In genomic region chr9:96418074-96418919, GRCh38 we compare ENCODE assay signal across 8 cellular contexts. TPM values are rescaled to one million over a fixed set of nuclear protein-coding genes. Genes with fewer than 3 reads are reported as not detected.
DNase-seq lines count a peak whose midpoint lies in the region; ATAC-seq, FAIRE-seq and TF ChIP-seq lines count a peak whose summit lies in the region.

Gene ZNF367, minus strand, starts transcription at chr9:96418370. Its CDS starts 338 bp downstream, at chr9:96418032.

- TF ChIP-seq POLR2A in esophagus muscularis mucosa (IDR thresholded peaks at IDR 0.05; ENCODE audit: low read depth) = no peak

- in situ Hi-C loops in GM23248 (cut with MboI) = no loop called here

- H3K27ac ChIP-seq in DOHH2 (ENCODE audit: low read depth, low read length) (peak within 1 kb of the TSS; percentile 99), GM23248 (peak within 1 kb of the TSS; percentile 94), Karpas-422 (ENCODE audit: low read length) (peak within 1 kb of the TSS; percentile 90), esophagus muscularis mucosa (replicated peaks in 1 of 4) (peak within 1 kb of the TSS; percentile 97 to 100 (median 100))

- H3K36me3 ChIP-seq in DOHH2 (ENCODE audit: control insufficient read depth, low read length) = peaks cover 47% of the 10 kb centered on the region
- H3K36me3 ChIP-seq in GM23248 (ENCODE audit: low read depth) = no peaks in the 10 kb centered on the region
- H3K36me3 ChIP-seq in Karpas-422 (ENCODE audit: insufficient read depth, low read length) = no peaks in the 10 kb centered on the region
- H3K36me3 ChIP-seq in esophagus muscularis mucosa = no peaks in the 10 kb centered on the region

- no peak for TF ChIP-seq EP300 in esophagus muscularis mucosa (IDR thresholded peaks at IDR 0.05)

- no peaks in the 10 kb centered on the region; the same call in 1 of the 2 replicates for H3K27me3 ChIP-seq in DOHH2 (ENCODE audit: control insufficient read depth, low read length)
- H3K27me3 ChIP-seq in GM23248 (replicated peaks; ENCODE audit: insufficient read depth) = no peaks in the 10 kb centered on the region
- no peaks in the 10 kb centered on the region for H3K27me3 ChIP-seq in Karpas-422 (ENCODE audit: low read length)
- no peaks in the 10 kb centered on the region for H3K27me3 ChIP-seq in esophagus muscularis mucosa

- H3K9me3 ChIP-seq in DOHH2 (ENCODE audit: control insufficient read depth, insufficient read depth, low read length) = no peaks in the 10 kb centered on the region
- no peaks in the 10 kb centered on the region for H3K9me3 ChIP-seq in GM23248 (ENCODE audit: low read depth)
- H3K9me3 ChIP-seq in Karpas-422 (ENCODE audit: low read length) = no peaks in the 10 kb centered on the region
- no peaks in the 10 kb centered on the region for H3K9me3 ChIP-seq in esophagus muscularis mucosa

- H3K4me3 ChIP-seq in DOHH2 (ENCODE audit: low read length) (peak within 1 kb of the TSS; percentile 98), GM23248 (peak within 1 kb of the TSS; percentile 85), Karpas-422 (ENCODE audit: low read length) (peak within 1 kb of the TSS; percentile 99), esophagus muscularis mucosa (peak within 1 kb of the TSS; percentile 78 to 96 (median 90))

- peak within 1 kb of the TSS; percentile 92 for H3K27ac Mint-ChIP-seq in activated T-cell treated with anti-CD3 and anti-CD28 coated beads, Interleukin-2, amount 50 U/mL, for 72 hours
- H3K27ac Mint-ChIP-seq in naive B cell = peak within 1 kb of the TSS; percentile 89 to 98 (median 96)
- H3K27ac Mint-ChIP-seq in stimulated activated effector memory CD8-positive, alpha-beta T cell treated with anti-CD3 and anti-CD28 coated beads, Interleukin-12 subunit alpha, Interleukin-12 subunit beta, amount 100 ng/mL, for 72 hours = peak within 1 kb of the TSS; percentile 93

- H3K4me1 ChIP-seq in DOHH2 (ENCODE audit: control insufficient read depth, low read length) = peaks cover 50% of the 10 kb centered on the region
- peaks cover 27% of the 10 kb centered on the region for H3K4me1 ChIP-seq in GM23248 (ENCODE audit: insufficient read depth)
- H3K4me1 ChIP-seq in Karpas-422 (ENCODE audit: low read length) = peaks cover 54% of the 10 kb centered on the region
- H3K4me1 ChIP-seq in esophagus muscularis mucosa = peaks cover 27 to 38% (median 30%) of the 10 kb centered on the region in 4 donors

- ATAC-seq in activated T-cell treated with anti-CD3 and anti-CD28 coated beads, Interleukin-2, amount 50 U/mL, for 72 hours (replicated peaks in 1 of 2) = peak; percentile 81 to 83
- ATAC-seq in naive B cell (ENCODE audit: low read depth in 2 of 2) = peak; percentile 64 to 65
- ATAC-seq in stimulated activated effector memory CD8-positive, alpha-beta T cell treated with anti-CD3 and anti-CD28 coated beads, Interleukin-12 subunit alpha, Interleukin-12 subunit beta, amount 100 ng/mL, for 72 hours = peak; percentile 86

- H3K9me2 ChIP-seq in DOHH2 (replicated peaks; ENCODE audit: control insufficient read depth, low read length) (no peaks in the 10 kb centered on the region), GM23248 (ENCODE audit: insufficient read depth) (no peaks in the 10 kb centered on the region), Karpas-422 (replicated peaks; ENCODE audit: insufficient read depth, low read length) (no peaks in the 10 kb centered on the region)

- 1 to 2% methylated on average over 38 to 77 of the region's 100 CpGs for WGBS in GM23248 (ENCODE audit: low coverage in 1 of 2, low lambda C conversion rate in 2 of 2, missing lambda C conversion rate in 2 of 2), 2 experiments
- no CpG with 5 or more reads among the region's 100 CpGs for WGBS in esophagus muscularis mucosa

- H4K20me1 ChIP-seq in DOHH2 (ENCODE audit: control insufficient read depth, insufficient read depth, low read depth, low read length) (peaks cover 27% of the 10 kb centered on the region), GM23248 (ENCODE audit: insufficient read depth) (no peaks in the 10 kb centered on the region), Karpas-422 (ENCODE audit: insufficient read depth, low read depth, low read length) (peaks cover 7% of the 10 kb centered on the region; the same call in 1 of the 2 replicates)

- peak; percentile 27 for FAIRE-seq in RCC 7860 (lab: Jason Lieb, UNC)

- H3K36me3 Mint-ChIP-seq in activated T-cell treated with anti-CD3 and anti-CD28 coated beads, Interleukin-2, amount 50 U/mL, for 72 hours (ENCODE audit: insufficient read depth in 2 of 2) = peaks cover 3 to 4% of the 10 kb centered on the region in 2 donors
- H3K36me3 Mint-ChIP-seq in naive B cell = no peaks in the 10 kb centered on the region
- peaks cover 56% of the 10 kb centered on the region for H3K36me3 Mint-ChIP-seq in stimulated activated effector memory CD8-positive, alpha-beta T cell treated with anti-CD3 and anti-CD28 coated beads, Interleukin-12 subunit alpha, Interleukin-12 subunit beta, amount 100 ng/mL, for 72 hours

- peak within 1 kb of the TSS; percentile 88 to 95 for H3K4me3 Mint-ChIP-seq in activated T-cell treated with anti-CD3 and anti-CD28 coated beads, Interleukin-2, amount 50 U/mL, for 72 hours
- H3K4me3 Mint-ChIP-seq in naive B cell = peak within 1 kb of the TSS; percentile 87 to 95 (median 90)
- peak within 1 kb of the TSS; percentile 90 for H3K4me3 Mint-ChIP-seq in stimulated activated effector memory CD8-positive, alpha-beta T cell treated with anti-CD3 and anti-CD28 coated beads, Interleukin-12 subunit alpha, Interleukin-12 subunit beta, amount 100 ng/mL, for 72 hours

- H3K9ac ChIP-seq in GM23248 = peak within 1 kb of the TSS; percentile 91
- peak within 1 kb of the TSS; percentile 96 for H3K9ac ChIP-seq in Karpas-422 (ENCODE audit: low read length)

- TF ChIP-seq CTCF in DOHH2 (IDR thresholded peaks at IDR 0.05; ENCODE audit: low read depth, low read length, poor library complexity, severe bottlenecking) (peak; percentile 9), esophagus muscularis mucosa (IDR thresholded peaks at IDR 0.05) (peak in 1 of 3 experiments; percentile 14)

- H3K9me3 Mint-ChIP-seq in activated T-cell treated with anti-CD3 and anti-CD28 coated beads, Interleukin-2, amount 50 U/mL, for 72 hours = no peaks in the 10 kb centered on the region
- H3K9me3 Mint-ChIP-seq in naive B cell = no peaks in the 10 kb centered on the region
- no peaks in the 10 kb centered on the region for H3K9me3 Mint-ChIP-seq in stimulated activated effector memory CD8-positive, alpha-beta T cell treated with anti-CD3 and anti-CD28 coated beads, Interleukin-12 subunit alpha, Interleukin-12 subunit beta, amount 100 ng/mL, for 72 hours

- H2AFZ ChIP-seq in GM23248 (peak within 1 kb of the TSS; percentile 100), Karpas-422 (ENCODE audit: low read length) (no peak within 1 kb of the TSS)

- intact Hi-C loops in esophagus muscularis mucosa (cut with DNase I) = no loop called here

- H3K27me3 Mint-ChIP-seq in activated T-cell treated with anti-CD3 and anti-CD28 coated beads, Interleukin-2, amount 50 U/mL, for 72 hours (ENCODE audit: low read depth) = no peaks in the 10 kb centered on the region
- no peaks in the 10 kb centered on the region for H3K27me3 Mint-ChIP-seq in naive B cell

- DNase-seq in GM23248 (peak; percentile 99), Karpas-422 (peak; percentile 98), RCC 7860 (ENCODE audit: low spot score) (peak; percentile 96), esophagus muscularis mucosa (ENCODE audit: extremely low spot score) (peak; percentile 99), naive B cell (peak; percentile 91)
- DNase-seq in activated T-cell treated with anti-CD3 and anti-CD28 coated beads, Interleukin-2, amount 50 U/mL, for 72 hours = peak; percentile 95 to 96
- DNase-seq in stimulated activated effector memory CD8-positive, alpha-beta T cell treated with anti-CD3 and anti-CD28 coated beads, Interleukin-12 subunit alpha, Interleukin-12 subunit beta, amount 100 ng/mL, for 72 hours (ENCODE audit: low spot score in 2 of 2) = peak; percentile 87 to 95

- H3K4me1 Mint-ChIP-seq in activated T-cell treated with anti-CD3 and anti-CD28 coated beads, Interleukin-2, amount 50 U/mL, for 72 hours (ENCODE audit: low read depth) = peaks cover 55% of the 10 kb centered on the region
- H3K4me1 Mint-ChIP-seq in naive B cell = peaks cover 23 to 33% (median 26%) of the 10 kb centered on the region in 3 donors
- H3K4me1 Mint-ChIP-seq in stimulated activated effector memory CD8-positive, alpha-beta T cell treated with anti-CD3 and anti-CD28 coated beads, Interleukin-12 subunit alpha, Interleukin-12 subunit beta, amount 100 ng/mL, for 72 hours = peaks cover 33% of the 10 kb centered on the region

- H3F3A ChIP-seq in DOHH2 (ENCODE audit: control insufficient read depth, insufficient read depth) = peaks cover 28% of the 10 kb centered on the region
- H3F3A ChIP-seq in GM23248 (ENCODE audit: insufficient read depth) = peaks cover 25% of the 10 kb centered on the region

- H3K4me2 ChIP-seq in DOHH2 (ENCODE audit: low read length) (peak within 1 kb of the TSS; percentile 95), GM23248 (ENCODE audit: unreplicated experiment) (peak within 1 kb of the TSS; percentile 90), Karpas-422 (ENCODE audit: low read depth, low read length, poor library complexity, severe bottlenecking) (peak within 1 kb of the TSS; percentile 94)

- H3K79me2 ChIP-seq in DOHH2 (ENCODE audit: control insufficient read depth, low read length) (peaks cover 62% of the 10 kb centered on the region), GM23248 (ENCODE audit: insufficient read depth) (peaks cover 36% of the 10 kb centered on the region), Karpas-422 (ENCODE audit: low read length) (peaks cover 49% of the 10 kb centered on the region)

RNA-seq across cellular contexts. Expression of gene ZNF367, which starts in this region (rescaled TPM):
- total RNA-seq in GM23248 (2014; rRNA removed; shearing (Covaris generic)) = 7.3 and 9.3 TPM in 2 replicates
- 2.1 and 2.8 TPM in 2 replicates for polyA plus RNA-seq in GM23248 (2016; fragmentation: Nextera tagmentation; extraction: Ambion mirVana)
- 5.5 and 6.8 TPM in 2 replicates for total RNA-seq in Karpas-422 (2014; rRNA removed; shearing (Covaris generic); ENCODE audit: low replicate concordance)
- total RNA-seq in activated T-cell treated with anti-CD3 and anti-CD28 coated beads, Interleukin-2, amount 50 U/mL, for 72 hours = 10 to 100 TPM; 22.6 to 24.7 TPM
- total RNA-seq in esophagus muscularis mucosa = 1 to 10 TPM; 2.0 to 3.4 (median 2.6) TPM
- polyA plus RNA-seq in naive B cell (ENCODE audit: low read depth in 6 of 6) = 1 to 10 TPM in 2 of 6 donors, under 1 TPM in 3, not detected in 1; 0.38 to 1.2 (median 0.95) TPM

Comparison
In these comparisons a context has a peak if more than half of its experiments do, and no peak if none do; other contexts are left out.
1. Peak in every context shown above with its lines: DNase-seq, ATAC-seq, H3K4me3 ChIP-seq and H3K27ac ChIP-seq.